33 cellular contexts compared by ENCODE assay signal in the genomic region with DNA sequence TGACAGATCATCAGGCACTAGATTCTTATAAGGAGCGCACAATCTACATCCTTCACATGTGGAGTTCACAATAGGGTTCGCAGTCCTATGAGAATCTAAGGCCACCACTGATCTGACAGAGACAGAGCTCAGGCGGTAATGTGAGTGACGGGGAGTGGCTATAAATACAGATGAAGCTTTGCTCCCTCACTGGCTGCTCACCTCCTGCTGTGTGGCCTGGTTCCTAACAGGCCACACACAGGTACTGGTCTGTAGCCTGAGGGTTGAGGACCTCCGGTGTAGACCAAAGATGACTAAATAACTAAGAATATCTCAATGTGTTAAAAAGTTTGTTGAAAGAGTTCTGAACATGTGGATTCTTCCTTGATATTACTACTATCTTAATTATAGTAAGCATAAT. TPM values are rescaled to one million over a fixed set of nuclear protein-coding genes. Genes with fewer than 3 reads are reported as not detected.
"Had no signal": no experiment of that assay in that cellular context is flagged by ENCODE, and none has a peak within 500 bp of the region (broad histone marks: within the 10 kb centered on the region; RNA-seq: fewer than 3 reads in every experiment).

No MANE protein-coding gene starts in this region.

- H3K4me1 Mint-ChIP-seq: activated B cell treated with CpG ODN at 0.5 μM for 24 hours; activated naive CD8-positive, alpha-beta T cell treated with anti-CD3 and anti-CD28 coated beads for 36 hours had no signal

- H3K9me3 Mint-ChIP-seq: activated B cell treated with CpG ODN at 0.5 μM for 24 hours; activated CD4-positive, alpha-beta memory T cell treated with anti-CD3 and anti-CD28 coated beads for 36 hours; activated CD4-positive, alpha-beta T cell treated with anti-CD3 and anti-CD28 coated beads, Interleukin-2, amount 10 ng/mL, durations not matched to agents 7 days and 5 days; activated CD8-positive, alpha-beta T cell treated with anti-CD3 and anti-CD28 coated beads for 36 hours; activated naive CD4-positive, alpha-beta T cell treated with anti-CD3 and anti-CD28 coated beads for 36 hours; activated naive CD4-positive, alpha-beta T cell treated with anti-CD3 and anti-CD28 coated beads, Interleukin-2, amount 50 U/mL, for 72 hours; activated naive CD8-positive, alpha-beta T cell treated with anti-CD3 and anti-CD28 coated beads for 36 hours; activated T-cell treated with anti-CD3 and anti-CD28 coated beads, Interleukin-2, amount 50 U/mL, for 24 hours; activated T-helper 1 cell treated with anti-CD3 and anti-CD28 coated beads, Interleukin-12 subunit alpha, Interleukin-12 subunit beta, Interleukin-2, Interleukin-4 antibody, amounts not matched to agents 30 ng/mL and 10 ng/mL and 1 ng/mL, durations not matched to agents 14 hours and 24 hours and 36 hours; activated T-helper 17 cell treated with anti-CD3 and anti-CD28 coated beads, Interleukin-2, amount 50 U/mL, for 72 hours; T-helper 1 cell treated with Interleukin-12 subunit alpha and Interleukin-12 subunit beta and Interleukin-4 antibody, amounts not matched to agents 30 μg/mL and 1 μg/mL, for 36 hours; T-helper 2 cell treated with Interferon-gamma antibody and Interleukin-4, amounts not matched to agents 5 μg/mL and 100 μg/mL, for 36 hours had no signal

- DNase-seq: activated B cell treated with CpG ODN at 0.5 μM for 24 hours; activated CD4-positive, alpha-beta memory T cell treated with anti-CD3 and anti-CD28 coated beads for 36 hours; activated CD4-positive, alpha-beta T cell treated with anti-CD3 and anti-CD28 coated beads for 4 hours; activated CD4-positive, alpha-beta T cell treated with anti-CD3 and anti-CD28 coated beads, Interleukin-2, amount 10 ng/mL, durations not matched to agents 7 days and 5 days; activated CD4-positive, CD25-positive, alpha-beta regulatory T cell treated with anti-CD3 and anti-CD28 coated beads, Interleukin-2, amount 50 U/mL, for 72 hours; activated CD8-positive, alpha-beta memory T cell treated with anti-CD3 and anti-CD28 coated beads, Interleukin-2, amount 50 U/mL, for 4 hours; activated CD8-positive, alpha-beta T cell treated with anti-CD3 and anti-CD28 coated beads for 36 hours; activated effector memory CD4-positive, alpha-beta T cell treated with anti-CD3 and anti-CD28 coated beads, Interleukin-2, amount 50 U/mL, for 16 hours; activated gamma-delta T cell treated with Interleukin-2 at 50 U/mL for 16 hours; activated naive CD4-positive, alpha-beta T cell; activated naive CD4-positive, alpha-beta T cell treated with anti-CD3 and anti-CD28 coated beads for 36 hours; activated naive CD4-positive, alpha-beta T cell treated with anti-CD3 and anti-CD28 coated beads, Interleukin-2, amount 50 U/mL, for 16 hours; activated naive CD8-positive, alpha-beta T cell treated with anti-CD3 and anti-CD28 coated beads for 36 hours; activated T-cell treated with anti-CD3 and anti-CD28 coated beads, Interleukin-2, amount 50 U/mL, for 24 hours; activated T-cell treated with anti-CD3 and anti-CD28 coated beads, Interleukin-2, amount 50 U/mL, for 48 hours; adrenal gland; amniotic stem cell; aorta; body of pancreas; brain microvascular endothelial cell; central memory CD4-positive, alpha-beta T cell; T-helper 2 cell; T-helper 9 cell had no signal

- H3K4me3 ChIP-seq: adrenal gland, body of pancreas, breast epithelium had no signal

- ATAC-seq: activated CD8-positive, alpha-beta T cell treated with anti-CD3 and anti-CD28 coated beads for 36 hours; body of pancreas had no signal

- H3K9me3 ChIP-seq: adrenal gland, body of pancreas, breast epithelium had no signal

- H3K27ac Mint-ChIP-seq: activated B cell treated with CpG ODN at 0.5 μM for 24 hours; activated CD4-positive, alpha-beta T cell treated with anti-CD3 and anti-CD28 coated beads, Interleukin-2, amount 10 ng/mL, durations not matched to agents 7 days and 5 days; activated CD8-positive, alpha-beta T cell treated with anti-CD3 and anti-CD28 coated beads for 36 hours; activated naive CD4-positive, alpha-beta T cell treated with anti-CD3 and anti-CD28 coated beads, Interleukin-2, amount 50 U/mL, for 72 hours; activated naive CD8-positive, alpha-beta T cell treated with anti-CD3 and anti-CD28 coated beads for 36 hours had no signal

- H3K4me1 ChIP-seq: adrenal gland, body of pancreas, breast epithelium had no signal

- H3K27me3 Mint-ChIP-seq: activated B cell treated with CpG ODN at 0.5 μM for 24 hours; activated CD4-positive, alpha-beta memory T cell treated with anti-CD3 and anti-CD28 coated beads for 36 hours; activated CD4-positive, alpha-beta T cell treated with anti-CD3 and anti-CD28 coated beads, Interleukin-2, amount 10 ng/mL, durations not matched to agents 7 days and 5 days; activated CD8-positive, alpha-beta T cell treated with anti-CD3 and anti-CD28 coated beads for 36 hours; activated naive CD8-positive, alpha-beta T cell treated with anti-CD3 and anti-CD28 coated beads for 36 hours; activated T-cell treated with anti-CD3 and anti-CD28 coated beads, Interleukin-2, amount 50 U/mL, for 24 hours; activated T-helper 17 cell treated with anti-CD3 and anti-CD28 coated beads, Interleukin-2, amount 50 U/mL, for 72 hours had no signal

- H3K36me3 Mint-ChIP-seq: activated naive CD4-positive, alpha-beta T cell treated with anti-CD3 and anti-CD28 coated beads, Interleukin-2, amount 50 U/mL, for 72 hours; activated naive CD8-positive, alpha-beta T cell treated with anti-CD3 and anti-CD28 coated beads for 36 hours had no signal

- H3K27me3 ChIP-seq: adrenal gland, body of pancreas, brain microvascular endothelial cell, breast epithelium had no signal

- H3K27ac ChIP-seq: adrenal gland, body of pancreas, brain microvascular endothelial cell, breast epithelium, VCaP had no signal

- H3K4me3 Mint-ChIP-seq: activated B cell treated with CpG ODN at 0.5 μM for 24 hours; activated CD4-positive, alpha-beta memory T cell treated with anti-CD3 and anti-CD28 coated beads for 36 hours; activated CD4-positive, alpha-beta T cell treated with anti-CD3 and anti-CD28 coated beads, Interleukin-2, amount 10 ng/mL, durations not matched to agents 7 days and 5 days; activated CD8-positive, alpha-beta T cell treated with anti-CD3 and anti-CD28 coated beads for 36 hours; activated naive CD4-positive, alpha-beta T cell treated with anti-CD3 and anti-CD28 coated beads for 36 hours; activated naive CD8-positive, alpha-beta T cell treated with anti-CD3 and anti-CD28 coated beads for 36 hours; activated T-cell treated with anti-CD3 and anti-CD28 coated beads, Interleukin-2, amount 50 U/mL, for 24 hours; activated T-helper 1 cell treated with anti-CD3 and anti-CD28 coated beads, Interleukin-12 subunit alpha, Interleukin-12 subunit beta, Interleukin-2, Interleukin-4 antibody, amounts not matched to agents 30 ng/mL and 10 ng/mL and 1 ng/mL, durations not matched to agents 14 hours and 24 hours and 36 hours; T-helper 1 cell treated with Interleukin-12 subunit alpha and Interleukin-12 subunit beta and Interleukin-4 antibody, amounts not matched to agents 30 μg/mL and 1 μg/mL, for 36 hours; T-helper 2 cell treated with Interferon-gamma antibody and Interleukin-4, amounts not matched to agents 5 μg/mL and 100 μg/mL, for 36 hours had no signal

RNA-seq across cellular contexts. Expression of gene ADAM30, which starts 56.2 kb away (rescaled TPM):
- total RNA-seq: activated B cell treated with CpG ODN at 0.5 μM for 24 hours; activated CD4-positive, alpha-beta memory T cell treated with anti-CD3 and anti-CD28 coated beads for 36 hours; activated CD4-positive, alpha-beta T cell treated with anti-CD3 and anti-CD28 coated beads, Interleukin-2, amount 10 ng/mL, durations not matched to agents 7 days and 5 days; activated CD8-positive, alpha-beta memory T cell treated with anti-CD3 and anti-CD28 coated beads for 36 hours; activated CD8-positive, alpha-beta T cell treated with anti-CD3 and anti-CD28 coated beads for 36 hours; activated naive CD4-positive, alpha-beta T cell treated with anti-CD3 and anti-CD28 coated beads for 36 hours; activated naive CD4-positive, alpha-beta T cell treated with anti-CD3 and anti-CD28 coated beads, Interleukin-2, amount 50 U/mL, for 72 hours; activated naive CD8-positive, alpha-beta T cell treated with anti-CD3 and anti-CD28 coated beads for 36 hours; activated T-helper 1 cell treated with anti-CD3 and anti-CD28 coated beads, Interleukin-12 subunit alpha, Interleukin-12 subunit beta, Interleukin-2, Interleukin-4 antibody, amounts not matched to agents 30 ng/mL and 10 ng/mL and 1 ng/mL, durations not matched to agents 14 hours and 24 hours and 36 hours; activated T-helper 17 cell treated with anti-CD3 and anti-CD28 coated beads, Interleukin-2, amount 50 U/mL, for 72 hours; adrenal gland; aorta; astrocyte; body of pancreas; breast epithelium; cerebellum had no signal
